1 cellular context compared by ENCODE assay signal in the genomic region with DNA sequence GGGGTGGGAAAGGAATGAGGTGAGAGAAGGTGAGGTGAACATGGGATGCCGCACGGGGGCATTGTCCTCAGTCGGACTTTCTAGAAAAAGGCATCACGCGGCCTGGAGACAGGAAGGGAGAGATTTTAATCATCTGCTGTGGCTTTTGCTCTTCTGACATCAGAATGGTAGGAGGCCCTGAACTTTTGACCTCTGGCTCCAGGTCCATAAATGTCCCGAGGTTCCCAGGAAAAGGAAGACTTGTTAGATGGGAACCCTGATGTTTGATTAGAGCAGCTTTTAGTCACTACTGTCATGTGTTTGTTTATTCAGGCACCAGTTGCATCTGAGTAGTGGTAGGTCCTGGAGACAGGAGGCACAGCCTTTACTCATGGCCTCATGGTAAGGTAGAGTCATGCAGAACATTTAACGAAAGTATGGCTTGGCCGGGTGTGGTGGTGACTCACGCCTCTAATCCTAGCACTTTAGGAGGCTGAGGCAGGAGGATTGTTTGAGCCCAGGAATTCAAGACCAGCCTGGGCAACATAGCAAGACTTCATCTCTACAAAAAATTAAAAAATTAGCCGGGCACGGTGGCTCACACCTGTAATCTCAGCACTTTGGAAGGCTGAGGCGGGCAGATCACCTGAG.
A peak's percentile ranks its signal among the peaks of the same experiment; 100 is the strongest.
TF ChIP-seq lines count a peak whose summit lies in the region.

No MANE protein-coding gene starts in this region.

TF ChIP-seq in HepG2, 621 proteins besides CTCF, POLR2A, EP300 and RAD21 (continued from another document and continues in another):
- TF ChIP-seq, protein P1, sequence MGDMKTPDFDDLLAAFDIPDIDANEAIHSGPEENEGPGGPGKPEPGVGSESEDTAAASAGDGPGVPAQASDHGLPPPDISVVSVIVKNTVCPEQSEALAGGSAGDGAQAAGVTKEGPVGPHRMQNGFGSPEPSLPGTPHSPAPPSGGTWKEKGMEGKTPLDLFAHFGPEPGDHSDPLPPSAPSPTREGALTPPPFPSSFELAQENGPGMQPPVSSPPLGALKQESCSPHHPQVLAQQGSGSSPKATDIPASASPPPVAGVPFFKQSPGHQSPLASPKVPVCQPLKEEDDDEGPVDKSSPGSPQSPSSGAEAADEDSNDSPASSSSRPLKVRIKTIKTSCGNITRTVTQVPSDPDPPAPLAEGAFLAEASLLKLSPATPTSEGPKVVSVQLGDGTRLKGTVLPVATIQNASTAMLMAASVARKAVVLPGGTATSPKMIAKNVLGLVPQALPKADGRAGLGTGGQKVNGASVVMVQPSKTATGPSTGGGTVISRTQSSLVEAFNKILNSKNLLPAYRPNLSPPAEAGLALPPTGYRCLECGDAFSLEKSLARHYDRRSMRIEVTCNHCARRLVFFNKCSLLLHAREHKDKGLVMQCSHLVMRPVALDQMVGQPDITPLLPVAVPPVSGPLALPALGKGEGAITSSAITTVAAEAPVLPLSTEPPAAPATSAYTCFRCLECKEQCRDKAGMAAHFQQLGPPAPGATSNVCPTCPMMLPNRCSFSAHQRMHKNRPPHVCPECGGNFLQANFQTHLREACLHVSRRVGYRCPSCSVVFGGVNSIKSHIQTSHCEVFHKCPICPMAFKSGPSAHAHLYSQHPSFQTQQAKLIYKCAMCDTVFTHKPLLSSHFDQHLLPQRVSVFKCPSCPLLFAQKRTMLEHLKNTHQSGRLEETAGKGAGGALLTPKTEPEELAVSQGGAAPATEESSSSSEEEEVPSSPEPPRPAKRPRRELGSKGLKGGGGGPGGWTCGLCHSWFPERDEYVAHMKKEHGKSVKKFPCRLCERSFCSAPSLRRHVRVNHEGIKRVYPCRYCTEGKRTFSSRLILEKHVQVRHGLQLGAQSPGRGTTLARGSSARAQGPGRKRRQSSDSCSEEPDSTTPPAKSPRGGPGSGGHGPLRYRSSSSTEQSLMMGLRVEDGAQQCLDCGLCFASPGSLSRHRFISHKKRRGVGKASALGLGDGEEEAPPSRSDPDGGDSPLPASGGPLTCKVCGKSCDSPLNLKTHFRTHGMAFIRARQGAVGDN (CRISPR knock-in tag; IDR thresholded peaks at IDR 0.05), result 0 out of 2 replicates have a peak, but pooled peaks have one; percentile 41
- peak; percentile 72 for TF ChIP-seq STAG1 (CRISPR knock-in tag; IDR thresholded peaks at IDR 0.05)
- no peak for TF ChIP-seq ZNF282 (IDR thresholded peaks at IDR 0.05; ENCODE audit: partially characterized antibody)
- TF ChIP-seq ZNF747 (CRISPR knock-in tag; IDR thresholded peaks at IDR 0.05; ENCODE audit: borderline replicate concordance), result no peak
- TF ChIP-seq, protein P2, sequence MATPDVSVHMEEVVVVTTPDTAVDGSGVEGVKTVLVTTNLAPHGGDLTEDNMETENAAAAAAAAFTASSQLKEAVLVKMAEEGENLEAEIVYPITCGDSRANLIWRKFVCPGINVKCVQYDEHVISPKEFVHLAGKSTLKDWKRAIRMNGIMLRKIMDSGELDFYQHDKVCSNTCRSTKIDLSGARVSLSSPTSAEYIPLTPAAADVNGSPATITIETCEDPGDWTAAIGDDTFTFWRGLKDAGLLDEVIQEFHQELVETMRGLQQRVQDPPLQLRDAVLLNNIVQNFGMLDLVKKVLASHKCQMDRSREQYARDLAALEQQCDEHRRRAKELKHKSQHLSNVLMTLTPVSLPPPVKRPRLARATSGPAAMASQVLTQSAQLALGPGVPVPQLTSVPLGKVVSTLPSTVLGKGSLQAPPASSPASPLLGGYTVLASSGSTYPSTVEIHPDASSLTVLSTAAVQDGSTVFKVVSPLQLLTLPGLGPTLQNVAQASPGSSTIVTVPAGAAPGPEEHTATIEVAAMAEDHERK (CRISPR knock-in tag; IDR thresholded peaks at IDR 0.05; ENCODE audit: low read depth), result no peak
- TF ChIP-seq, protein P3, sequence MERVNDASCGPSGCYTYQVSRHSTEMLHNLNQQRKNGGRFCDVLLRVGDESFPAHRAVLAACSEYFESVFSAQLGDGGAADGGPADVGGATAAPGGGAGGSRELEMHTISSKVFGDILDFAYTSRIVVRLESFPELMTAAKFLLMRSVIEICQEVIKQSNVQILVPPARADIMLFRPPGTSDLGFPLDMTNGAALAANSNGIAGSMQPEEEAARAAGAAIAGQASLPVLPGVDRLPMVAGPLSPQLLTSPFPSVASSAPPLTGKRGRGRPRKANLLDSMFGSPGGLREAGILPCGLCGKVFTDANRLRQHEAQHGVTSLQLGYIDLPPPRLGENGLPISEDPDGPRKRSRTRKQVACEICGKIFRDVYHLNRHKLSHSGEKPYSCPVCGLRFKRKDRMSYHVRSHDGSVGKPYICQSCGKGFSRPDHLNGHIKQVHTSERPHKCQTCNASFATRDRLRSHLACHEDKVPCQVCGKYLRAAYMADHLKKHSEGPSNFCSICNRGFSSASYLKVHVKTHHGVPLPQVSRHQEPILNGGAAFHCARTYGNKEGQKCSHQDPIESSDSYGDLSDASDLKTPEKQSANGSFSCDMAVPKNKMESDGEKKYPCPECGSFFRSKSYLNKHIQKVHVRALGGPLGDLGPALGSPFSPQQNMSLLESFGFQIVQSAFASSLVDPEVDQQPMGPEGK (CRISPR knock-in tag; IDR thresholded peaks at IDR 0.05), result peak; percentile 58; the same call in 1 of the 2 replicates
- peak; percentile 77 for TF ChIP-seq IRF2 (CRISPR knock-in tag; IDR thresholded peaks at IDR 0.05)
- TF ChIP-seq, protein P4, sequence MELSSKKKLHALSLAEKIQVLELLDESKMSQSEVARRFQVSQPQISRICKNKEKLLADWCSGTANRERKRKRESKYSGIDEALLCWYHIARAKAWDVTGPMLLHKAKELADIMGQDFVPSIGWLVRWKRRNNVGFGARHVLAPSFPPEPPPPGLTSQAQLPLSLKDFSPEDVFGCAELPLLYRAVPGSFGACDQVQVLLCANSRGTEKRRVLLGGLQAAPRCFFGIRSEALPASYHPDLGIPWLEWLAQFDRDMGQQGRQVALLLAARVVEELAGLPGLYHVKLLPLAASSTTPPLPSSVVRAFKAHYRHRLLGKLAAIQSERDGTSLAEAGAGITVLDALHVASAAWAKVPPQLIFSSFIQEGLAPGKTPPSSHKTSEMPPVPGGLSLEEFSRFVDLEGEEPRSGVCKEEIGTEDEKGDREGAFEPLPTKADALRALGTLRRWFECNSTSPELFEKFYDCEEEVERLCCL (CRISPR knock-in tag; IDR thresholded peaks at IDR 0.05; ENCODE audit: borderline replicate concordance), result no peak
- no peak for TF ChIP-seq ZNF550 (CRISPR knock-in tag; IDR thresholded peaks at IDR 0.05; ENCODE audit: borderline replicate concordance)
- peak; percentile 31; the same call in 1 of the 2 replicates for TF ChIP-seq KLF6 (CRISPR knock-in tag; IDR thresholded peaks at IDR 0.05)
- TF ChIP-seq, protein P5, sequence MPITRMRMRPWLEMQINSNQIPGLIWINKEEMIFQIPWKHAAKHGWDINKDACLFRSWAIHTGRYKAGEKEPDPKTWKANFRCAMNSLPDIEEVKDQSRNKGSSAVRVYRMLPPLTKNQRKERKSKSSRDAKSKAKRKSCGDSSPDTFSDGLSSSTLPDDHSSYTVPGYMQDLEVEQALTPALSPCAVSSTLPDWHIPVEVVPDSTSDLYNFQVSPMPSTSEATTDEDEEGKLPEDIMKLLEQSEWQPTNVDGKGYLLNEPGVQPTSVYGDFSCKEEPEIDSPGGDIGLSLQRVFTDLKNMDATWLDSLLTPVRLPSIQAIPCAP (CRISPR knock-in tag; IDR thresholded peaks at IDR 0.05; ENCODE audit: low read depth), result no peak
- TF ChIP-seq ZNF317 (CRISPR knock-in tag; IDR thresholded peaks at IDR 0.05), result peak; percentile 66; the same call in 1 of the 2 replicates
- peak; percentile 28; the same call in 1 of the 2 replicates for TF ChIP-seq SRF (IDR thresholded peaks at IDR 0.05; ENCODE audit: low read depth, low read length)
- TF ChIP-seq JUN (CRISPR knock-in tag; IDR thresholded peaks at IDR 0.05), result peak; percentile 76; the same call in 1 of the 2 replicates
- peak; percentile 86 for TF ChIP-seq PPARG (CRISPR knock-in tag; conservative IDR thresholded peaks at IDR 0.05)
- TF ChIP-seq, protein P6, sequence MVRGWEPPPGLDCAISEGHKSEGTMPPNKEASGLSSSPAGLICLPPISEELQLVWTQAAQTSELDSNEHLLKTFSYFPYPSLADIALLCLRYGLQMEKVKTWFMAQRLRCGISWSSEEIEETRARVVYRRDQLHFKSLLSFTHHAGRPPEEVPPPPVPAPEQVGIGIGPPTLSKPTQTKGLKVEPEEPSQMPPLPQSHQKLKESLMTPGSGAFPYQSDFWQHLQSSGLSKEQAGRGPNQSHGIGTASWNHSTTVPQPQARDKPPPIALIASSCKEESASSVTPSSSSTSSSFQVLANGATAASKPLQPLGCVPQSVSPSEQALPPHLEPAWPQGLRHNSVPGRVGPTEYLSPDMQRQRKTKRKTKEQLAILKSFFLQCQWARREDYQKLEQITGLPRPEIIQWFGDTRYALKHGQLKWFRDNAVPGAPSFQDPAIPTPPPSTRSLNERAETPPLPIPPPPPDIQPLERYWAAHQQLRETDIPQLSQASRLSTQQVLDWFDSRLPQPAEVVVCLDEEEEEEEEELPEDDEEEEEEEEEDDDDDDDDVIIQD (CRISPR knock-in tag; IDR thresholded peaks at IDR 0.05; ENCODE audit: low read depth), result peak; percentile 92
- peak; percentile 66 for TF ChIP-seq CREB1 (IDR thresholded peaks at IDR 0.05)
- peak; percentile 89 for TF ChIP-seq CREB1 (CRISPR knock-in tag; IDR thresholded peaks at IDR 0.05)
- peak; percentile 96 for TF ChIP-seq HNF4A (CRISPR knock-in tag; IDR thresholded peaks at IDR 0.05)
- TF ChIP-seq, protein P7, sequence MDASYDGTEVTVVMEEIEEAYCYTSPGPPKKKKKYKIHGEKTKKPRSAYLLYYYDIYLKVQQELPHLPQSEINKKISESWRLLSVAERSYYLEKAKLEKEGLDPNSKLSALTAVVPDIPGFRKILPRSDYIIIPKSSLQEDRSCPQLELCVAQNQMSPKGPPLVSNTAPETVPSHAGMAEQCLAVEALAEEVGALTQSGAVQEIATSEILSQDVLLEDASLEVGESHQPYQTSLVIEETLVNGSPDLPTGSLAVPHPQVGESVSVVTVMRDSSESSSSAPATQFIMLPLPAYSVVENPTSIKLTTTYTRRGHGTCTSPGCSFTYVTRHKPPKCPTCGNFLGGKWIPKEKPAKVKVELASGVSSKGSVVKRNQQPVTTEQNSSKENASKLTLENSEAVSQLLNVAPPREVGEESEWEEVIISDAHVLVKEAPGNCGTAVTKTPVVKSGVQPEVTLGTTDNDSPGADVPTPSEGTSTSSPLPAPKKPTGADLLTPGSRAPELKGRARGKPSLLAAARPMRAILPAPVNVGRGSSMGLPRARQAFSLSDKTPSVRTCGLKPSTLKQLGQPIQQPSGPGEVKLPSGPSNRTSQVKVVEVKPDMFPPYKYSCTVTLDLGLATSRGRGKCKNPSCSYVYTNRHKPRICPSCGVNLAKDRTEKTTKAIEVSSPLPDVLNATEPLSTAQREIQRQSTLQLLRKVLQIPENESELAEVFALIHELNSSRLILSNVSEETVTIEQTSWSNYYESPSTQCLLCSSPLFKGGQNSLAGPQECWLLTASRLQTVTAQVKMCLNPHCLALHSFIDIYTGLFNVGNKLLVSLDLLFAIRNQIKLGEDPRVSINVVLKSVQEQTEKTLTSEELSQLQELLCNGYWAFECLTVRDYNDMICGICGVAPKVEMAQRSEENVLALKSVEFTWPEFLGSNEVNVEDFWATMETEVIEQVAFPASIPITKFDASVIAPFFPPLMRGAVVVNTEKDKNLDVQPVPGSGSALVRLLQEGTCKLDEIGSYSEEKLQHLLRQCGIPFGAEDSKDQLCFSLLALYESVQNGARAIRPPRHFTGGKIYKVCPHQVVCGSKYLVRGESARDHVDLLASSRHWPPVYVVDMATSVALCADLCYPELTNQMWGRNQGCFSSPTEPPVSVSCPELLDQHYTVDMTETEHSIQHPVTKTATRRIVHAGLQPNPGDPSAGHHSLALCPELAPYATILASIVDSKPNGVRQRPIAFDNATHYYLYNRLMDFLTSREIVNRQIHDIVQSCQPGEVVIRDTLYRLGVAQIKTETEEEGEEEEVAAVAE (CRISPR knock-in tag; IDR thresholded peaks at IDR 0.05; ENCODE audit: borderline replicate concordance), result peak; percentile 88
- peak; percentile 82 for TF ChIP-seq BRCA1 (CRISPR knock-in tag; IDR thresholded peaks at IDR 0.05)
- TF ChIP-seq MBNL3 (CRISPR knock-in tag; conservative IDR thresholded peaks at IDR 0.05), result no peak
- 0 out of 2 replicates have a peak, but pooled peaks have one; percentile 66 for TF ChIP-seq MIER3 (CRISPR knock-in tag; IDR thresholded peaks at IDR 0.05; ENCODE audit: borderline replicate concordance)
- TF ChIP-seq, protein P8, sequence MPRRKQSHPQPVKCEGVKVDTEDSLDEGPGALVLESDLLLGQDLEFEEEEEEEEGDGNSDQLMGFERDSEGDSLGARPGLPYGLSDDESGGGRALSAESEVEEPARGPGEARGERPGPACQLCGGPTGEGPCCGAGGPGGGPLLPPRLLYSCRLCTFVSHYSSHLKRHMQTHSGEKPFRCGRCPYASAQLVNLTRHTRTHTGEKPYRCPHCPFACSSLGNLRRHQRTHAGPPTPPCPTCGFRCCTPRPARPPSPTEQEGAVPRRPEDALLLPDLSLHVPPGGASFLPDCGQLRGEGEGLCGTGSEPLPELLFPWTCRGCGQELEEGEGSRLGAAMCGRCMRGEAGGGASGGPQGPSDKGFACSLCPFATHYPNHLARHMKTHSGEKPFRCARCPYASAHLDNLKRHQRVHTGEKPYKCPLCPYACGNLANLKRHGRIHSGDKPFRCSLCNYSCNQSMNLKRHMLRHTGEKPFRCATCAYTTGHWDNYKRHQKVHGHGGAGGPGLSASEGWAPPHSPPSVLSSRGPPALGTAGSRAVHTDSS (CRISPR knock-in tag; conservative IDR thresholded peaks at IDR 0.05), result no peak
- TF ChIP-seq, protein P9, sequence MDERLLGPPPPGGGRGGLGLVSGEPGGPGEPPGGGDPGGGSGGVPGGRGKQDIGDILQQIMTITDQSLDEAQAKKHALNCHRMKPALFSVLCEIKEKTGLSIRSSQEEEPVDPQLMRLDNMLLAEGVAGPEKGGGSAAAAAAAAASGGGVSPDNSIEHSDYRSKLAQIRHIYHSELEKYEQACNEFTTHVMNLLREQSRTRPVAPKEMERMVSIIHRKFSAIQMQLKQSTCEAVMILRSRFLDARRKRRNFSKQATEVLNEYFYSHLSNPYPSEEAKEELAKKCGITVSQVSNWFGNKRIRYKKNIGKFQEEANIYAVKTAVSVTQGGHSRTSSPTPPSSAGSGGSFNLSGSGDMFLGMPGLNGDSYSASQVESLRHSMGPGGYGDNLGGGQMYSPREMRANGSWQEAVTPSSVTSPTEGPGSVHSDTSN (CRISPR knock-in tag; IDR thresholded peaks at IDR 0.05), result no peak
